1 cellular context compared by ENCODE assay signal in the genomic region with DNA sequence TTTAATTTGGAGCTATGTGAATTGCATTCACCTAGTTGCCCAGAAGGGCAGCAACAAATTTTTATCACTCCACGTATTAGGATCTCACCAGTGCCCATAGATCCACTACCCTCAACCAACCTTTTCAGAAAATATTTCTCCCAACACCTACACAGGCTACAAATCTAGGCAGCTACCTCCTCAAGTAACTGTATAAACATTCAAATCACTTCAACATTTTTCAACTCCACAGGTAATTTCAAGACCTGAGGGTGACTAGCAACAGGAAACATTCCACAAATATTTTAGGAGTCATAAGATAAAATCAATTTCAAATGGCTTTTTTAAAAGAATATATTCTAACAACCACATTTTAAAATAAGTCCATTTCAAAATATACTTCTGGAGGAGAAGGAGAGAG.
TF ChIP-seq lines count a peak whose summit lies in the region.

No MANE protein-coding gene starts in this region.

TF ChIP-seq in IMR-90, 13 proteins besides CTCF, POLR2A, EP300 and RAD21:
- no peak for TF ChIP-seq NFE2L2 (IDR thresholded peaks at IDR 0.05; ENCODE audit: low read depth, low read length)
- no peak for TF ChIP-seq MAFK (IDR thresholded peaks at IDR 0.05; ENCODE audit: low read depth, low read length)
- no peak for TF ChIP-seq ELK1 (IDR thresholded peaks at IDR 0.05; ENCODE audit: borderline replicate concordance, low read depth, low read length)
- TF ChIP-seq MXI1 (IDR thresholded peaks at IDR 0.05; ENCODE audit: borderline replicate concordance, low read depth, low read length), result no peak
